ENCODE assay signal across 23 cellular contexts in genomic region chr2:25018681-25019080, GRCh38. TPM values are rescaled to one million over a fixed set of nuclear protein-coding genes. Genes with fewer than 3 reads are reported as not detected.
"Had no signal": no experiment of that assay in that cellular context is flagged by ENCODE, and none has a peak within 500 bp of the region (broad histone marks: within the 10 kb centered on the region; RNA-seq: fewer than 3 reads in every experiment).

No MANE protein-coding gene starts in this region.

- H3K27ac ChIP-seq: brain microvascular endothelial cell, dorsolateral prefrontal cortex, epithelial cell of prostate, foreskin keratinocyte, tibial artery had no signal

- H3K36me3 Mint-ChIP-seq: activated CD8-positive, alpha-beta memory T cell treated with anti-CD3 and anti-CD28 coated beads, Interleukin-2, amount 10 ng/mL, durations not matched to agents 7 days and 5 days; mesothelial cell of epicardium had no signal

- H3K27me3 ChIP-seq: brain microvascular endothelial cell, dorsolateral prefrontal cortex, tibial artery had no signal

- H3K9me3 ChIP-seq: tibial artery had no signal

- H3K4me3 ChIP-seq: dorsolateral prefrontal cortex, lung, tibial artery had no signal

- H3K36me3 ChIP-seq: brain microvascular endothelial cell, tibial artery had no signal

- H3K4me3 Mint-ChIP-seq: activated CD4-positive, alpha-beta memory T cell treated with anti-CD3 and anti-CD28 coated beads, Interleukin-2, amount 10 ng/mL, durations not matched to agents 7 days and 5 days; activated CD8-positive, alpha-beta memory T cell treated with anti-CD3 and anti-CD28 coated beads, Interleukin-2, amount 10 ng/mL, durations not matched to agents 7 days and 5 days; activated naive CD8-positive, alpha-beta T cell treated with anti-CD3 and anti-CD28 coated beads, Interleukin-2, amount 50 U/mL, for 24 hours; mesothelial cell of epicardium; nephron had no signal

- H3K4me1 Mint-ChIP-seq: activated CD4-positive, alpha-beta memory T cell treated with anti-CD3 and anti-CD28 coated beads, Interleukin-2, amount 10 ng/mL, durations not matched to agents 7 days and 5 days; activated CD8-positive, alpha-beta memory T cell treated with anti-CD3 and anti-CD28 coated beads, Interleukin-2, amount 10 ng/mL, durations not matched to agents 7 days and 5 days; activated naive CD8-positive, alpha-beta T cell treated with anti-CD3 and anti-CD28 coated beads, Interleukin-2, amount 50 U/mL, for 24 hours; nephron had no signal

- H3K9me3 Mint-ChIP-seq: activated CD4-positive, alpha-beta memory T cell treated with anti-CD3 and anti-CD28 coated beads, Interleukin-2, amount 10 ng/mL, durations not matched to agents 7 days and 5 days; activated naive CD8-positive, alpha-beta T cell treated with anti-CD3 and anti-CD28 coated beads, Interleukin-2, amount 50 U/mL, for 24 hours; activated T-helper 2 cell treated with anti-CD3 and anti-CD28 coated beads, Interferon-gamma antibody, Interleukin-2, Interleukin-4, amounts not matched to agents 10 μg/mL and 5 μg/mL and 100 μg/mL, durations not matched to agents 14 hours and 24 hours and 36 hours; nephron had no signal

- H3K27ac Mint-ChIP-seq: activated CD4-positive, alpha-beta memory T cell treated with anti-CD3 and anti-CD28 coated beads, Interleukin-2, amount 10 ng/mL, durations not matched to agents 7 days and 5 days; activated CD8-positive, alpha-beta memory T cell treated with anti-CD3 and anti-CD28 coated beads, Interleukin-2, amount 10 ng/mL, durations not matched to agents 7 days and 5 days; activated naive CD8-positive, alpha-beta T cell treated with anti-CD3 and anti-CD28 coated beads, Interleukin-2, amount 50 U/mL, for 24 hours; activated T-helper 2 cell treated with anti-CD3 and anti-CD28 coated beads, Interferon-gamma antibody, Interleukin-2, Interleukin-4, amounts not matched to agents 10 μg/mL and 5 μg/mL and 100 μg/mL, durations not matched to agents 14 hours and 24 hours and 36 hours; mesothelial cell of epicardium had no signal

- ATAC-seq: activated CD8-positive, alpha-beta memory T cell treated with anti-CD3 and anti-CD28 coated beads, Interleukin-2, amount 10 ng/mL, durations not matched to agents 7 days and 5 days; activated naive CD8-positive, alpha-beta T cell treated with anti-CD3 and anti-CD28 coated beads, Interleukin-2, amount 50 U/mL, for 24 hours; foreskin keratinocyte; left lobe of liver had no signal

- H3K4me1 ChIP-seq: foreskin keratinocyte, tibial artery had no signal

- DNase-seq: activated CD4-positive, alpha-beta memory T cell treated with anti-CD3 and anti-CD28 coated beads, Interleukin-2, amount 10 ng/mL, durations not matched to agents 7 days and 5 days; activated CD4-positive, alpha-beta T cell treated with anti-CD3 and anti-CD28 coated beads for 48 hours; activated CD4-positive, CD25-positive, alpha-beta regulatory T cell; activated CD8-positive, alpha-beta memory T cell treated with anti-CD3 and anti-CD28 coated beads, Interleukin-2, amount 10 ng/mL, durations not matched to agents 7 days and 5 days; activated naive CD4-positive, alpha-beta T cell treated with Interleukin-2 at 50 U/mL for 16 hours; activated naive CD8-positive, alpha-beta T cell treated with anti-CD3 and anti-CD28 coated beads, Interleukin-2, amount 50 U/mL, for 24 hours; anterior cingulate cortex; brain microvascular endothelial cell; central memory CD4-positive, alpha-beta T cell; dorsolateral prefrontal cortex; foreskin keratinocyte; hippocampal formation; stimulated activated CD4-positive, alpha-beta T cell treated with anti-CD3 and anti-CD28 coated beads, Interleukin-12 subunit alpha, Interleukin-12 subunit beta, amount 100 ng/mL, for 4 hours; stimulated activated CD4-positive, alpha-beta T cell treated with anti-CD3 and anti-CD28 coated beads, Interleukin-1b, Interleukin-23, amount 100 ng/mL, for 48 hours; stimulated activated CD8-positive, alpha-beta memory T cell treated with anti-CD3 and anti-CD28 coated beads, Interleukin-4, amount 100 ng/mL, for 48 hours; stimulated activated naive CD4-positive, alpha-beta T cell; tibial artery had no signal

RNA-seq across cellular contexts. Expression of gene EFR3B, which starts 23.2 kb away (rescaled TPM):
- total RNA-seq: activated CD4-positive, alpha-beta memory T cell treated with anti-CD3 and anti-CD28 coated beads, Interleukin-2, amount 10 ng/mL, durations not matched to agents 7 days and 5 days had no signal
